8 cellular contexts compared by ENCODE assay signal in genomic region chr19:10270180-10270615, GRCh38. TPM values are rescaled to one million over a fixed set of nuclear protein-coding genes. Genes with fewer than 3 reads are reported as not detected.
DNase-seq lines count a peak whose midpoint lies in the region; ATAC-seq and TF ChIP-seq lines count a peak whose summit lies in the region.

No MANE protein-coding gene starts in this region.

- H3K9me2 ChIP-seq in SK-N-SH = no peaks in the 10 kb centered on the region

- H3K27me3 ChIP-seq in SK-N-SH (ENCODE audit: insufficient read depth) = no peaks in the 10 kb centered on the region

- no peak for TF ChIP-seq EP300 in SK-N-SH (IDR thresholded peaks at IDR 0.05; ENCODE audit: borderline replicate concordance in 1 of 2, low read depth in 1 of 2, low read length in 1 of 2)

- peak; percentile 42 for ATAC-seq in HG02759 (IDR thresholded peaks at IDR 0.05; ENCODE audit: unreplicated experiment)

- no peak for TF ChIP-seq RAD21 in SK-N-SH (IDR thresholded peaks at IDR 0.05; ENCODE audit: low read length)

- CTCF ChIA-PET in SK-N-SH (lab: Yijun Ruan, JAX) = interaction anchor here (0.7 to 17.2 kb wide), 23 partner anchors 10 to 243 kb away, joined by 3 to 596 read pairs (median 8); partner anchors contain the start of genes CDC37, FDX2, ICAM4 and ICAM5

- H3K27ac ChIP-seq in SK-N-SH (ENCODE audit: low read depth in 2 of 2, low read length in 1 of 2) (no peak overlapping the region), adipose tissue (ENCODE audit: low read depth, low read length) (peak overlapping the region; percentile 94)

- no peaks in the 10 kb centered on the region for H3K36me3 ChIP-seq in SK-N-SH (replicated peaks in 1 of 2; ENCODE audit: control insufficient read depth in 1 of 2, insufficient read depth in 2 of 2, low read length in 1 of 2)

- peak overlapping the region; percentile 59 for H3K4me2 ChIP-seq in SK-N-SH

- H2AFZ ChIP-seq in SK-N-SH (ENCODE audit: low read depth) = peak overlapping the region; percentile 73; the same call in 1 of the 2 replicates

- no peaks in the 10 kb centered on the region for H4K20me1 ChIP-seq in SK-N-SH (ENCODE audit: insufficient read depth)

- POLR2A ChIA-PET in SK-N-SH (lab: Yijun Ruan, JAX) = interaction anchor here (1.3 to 1.4 kb wide), 3 partner anchors 12 to 119 kb away, joined by 3 to 10 read pairs (median 4); no protein-coding TSS in a partner anchor

- H3K79me2 ChIP-seq in SK-N-SH (ENCODE audit: insufficient read depth) = no peaks in the 10 kb centered on the region

- WGBS in SK-N-SH (ENCODE audit: low lambda C conversion rate) = 25% methylated on average over 26 of the region's 37 CpGs
- 2 to 3% (median 3%) methylated on average over 33 to 37 of the region's 37 CpGs for whole genome bisulfite sequencing in adipose tissue, 3 donors

- peaks cover 0 to 4% of the 10 kb centered on the region in 2 experiments; a peak in 2 of 4 replicates for H3K4me1 ChIP-seq in SK-N-SH (ENCODE audit: control insufficient read depth in 1 of 2, insufficient read depth in 2 of 2, low read depth in 1 of 2, low read length in 1 of 2)

- H3F3A ChIP-seq in SK-N-SH (replicated peaks; ENCODE audit: insufficient read depth) = peaks cover 2% of the 10 kb centered on the region

- peak overlapping the region; percentile 26 to 27; a peak in 3 of 4 replicates for H3K4me3 ChIP-seq in SK-N-SH (ENCODE audit: low read depth in 2 of 2, low read length in 1 of 2)
- H3K4me3 ChIP-seq in iPS-11a (ENCODE audit: low read depth, low read length) = peak overlapping the region; percentile 13

- H3K9ac ChIP-seq in SK-N-SH = no peak overlapping the region

- peak; percentile 53 for DNase-seq in EH (ENCODE audit: low read depth)
- DNase-seq in SK-N-SH = peak; percentile 39
- peak; percentile 56 for DNase-seq in stimulated activated CD4-positive, alpha-beta T cell treated with anti-CD3 and anti-CD28 coated beads, Interleukin-12 subunit alpha, Interleukin-12 subunit beta, amount 100 ng/mL, for 4 hours
- DNase-seq in 8988T = no peak
- no peak for DNase-seq in COLO829 (ENCODE audit: low spot score)

- no peak for TF ChIP-seq CTCF in SK-N-SH (IDR thresholded peaks at IDR 0.05)

- no peaks in the 10 kb centered on the region for H3K9me3 ChIP-seq in SK-N-SH

TF ChIP-seq in SK-N-SH, 30 proteins besides CTCF, POLR2A, EP300 and RAD21:
- TF ChIP-seq FOSL2 (IDR thresholded peaks at IDR 0.05; ENCODE audit: borderline replicate concordance, low read depth) (no peak), ELF1 (IDR thresholded peaks at IDR 0.05) (no peak), ZBTB33 (IDR thresholded peaks at IDR 0.05; ENCODE audit: borderline replicate concordance, low read depth) (no peak), GATA2 (CRISPR knock-in tag; IDR thresholded peaks at IDR 0.05) (no peak), RCOR1 (IDR thresholded peaks at IDR 0.05; ENCODE audit: low read length) (no peak), TEAD4 (IDR thresholded peaks at IDR 0.05; ENCODE audit: borderline replicate concordance, insufficient read depth) (no peak), PBX3 (IDR thresholded peaks at IDR 0.05) (no peak)

RNA-seq across cellular contexts. Expression of gene ICAM1, which starts 0.7 kb away (rescaled TPM):
- polyA plus RNA-seq in SK-N-SH (2012; rRNA removed) (14.5 and 14.8 TPM in 2 replicates), adipose tissue (100 to 1,000 TPM in 1 of 3 donors, 10 to 100 TPM in 1, 1 to 10 TPM in 1; 5.6 to 134 (median 26.0) TPM)
- polyA plus RNA-seq in SK-N-SH (2012; cell fraction: cytosol; rRNA removed) = 7.0 and 9.5 TPM in 2 replicates
- polyA plus RNA-seq in SK-N-SH (2012; cell fraction: nucleus; rRNA removed) = 27.0 and 35.4 TPM in 2 replicates

RNA-seq across cellular contexts. Expression of gene ICAM4, which starts 16.6 kb away (rescaled TPM):
- polyA plus RNA-seq in SK-N-SH (2012; rRNA removed) (0.05 TPM in 2 replicates), adipose tissue (1 to 10 TPM in 2 of 3 donors, under 1 TPM in 1; 0.06 to 2.5 (median 2.5) TPM)
- polyA plus RNA-seq in SK-N-SH (2012; cell fraction: cytosol; rRNA removed) = 0.03 and 0.05 TPM in 2 replicates
- 0.11 and 0.20 TPM in 2 replicates for polyA plus RNA-seq in SK-N-SH (2012; cell fraction: nucleus; rRNA removed)

RNA-seq across cellular contexts. Expression of gene MRPL4, which starts 18.2 kb away (rescaled TPM):
- 76.0 and 110 TPM in 2 replicates for polyA plus RNA-seq in SK-N-SH (2012; rRNA removed)
- 47.1 and 75.1 TPM in 2 replicates for polyA plus RNA-seq in SK-N-SH (2012; cell fraction: cytosol; rRNA removed)
- 101 and 137 TPM in 2 replicates for polyA plus RNA-seq in SK-N-SH (2012; cell fraction: nucleus; rRNA removed)
- polyA plus RNA-seq in adipose tissue = 10 to 100 TPM; 33.4 to 85.7 (median 40.5) TPM

RNA-seq across cellular contexts. Expression of gene ICAM5, which starts 19.6 kb away (rescaled TPM):
- polyA plus RNA-seq in SK-N-SH (2012; rRNA removed) = 4.9 and 5.2 TPM in 2 replicates
- 0.95 and 2.6 TPM in 2 replicates for polyA plus RNA-seq in SK-N-SH (2012; cell fraction: cytosol; rRNA removed)
- polyA plus RNA-seq in SK-N-SH (2012; cell fraction: nucleus; rRNA removed) = 24.1 and 29.7 TPM in 2 replicates
- polyA plus RNA-seq in adipose tissue = under 1 TPM; 0.20 to 0.55 (median 0.22) TPM

RNA-seq across cellular contexts. Expression of gene S1PR2, which starts 39.1 kb away (rescaled TPM):
- polyA plus RNA-seq in SK-N-SH (2012; rRNA removed) = 3.6 and 3.8 TPM in 2 replicates
- polyA plus RNA-seq in SK-N-SH (2012; cell fraction: cytosol; rRNA removed) = 2.1 and 2.5 TPM in 2 replicates
- polyA plus RNA-seq in SK-N-SH (2012; cell fraction: nucleus; rRNA removed) = 3.3 and 4.4 TPM in 2 replicates
- polyA plus RNA-seq in adipose tissue = 10 to 100 TPM in 1 of 3 donors, 1 to 10 TPM in 2; 1.2 to 15.2 (median 4.0) TPM

Comparison
In these comparisons a context has a peak if more than half of its experiments do, and no peak if none do; other contexts are left out.
1. DNase-seq: peak in EH (single experiment), SK-N-SH (single experiment) and stimulated activated CD4-positive, alpha-beta T cell treated with anti-CD3 and anti-CD28 coated beads, Interleukin-12 subunit alpha, Interleukin-12 subunit beta, amount 100 ng/mL, for 4 hours (single experiment); none in 8988T (single experiment) and COLO829 (single experiment).